ENCODE assay signal across 15 cellular contexts in genomic region chr20:47380481-47380880, GRCh38. TPM values are rescaled to one million over a fixed set of nuclear protein-coding genes. Genes with fewer than 3 reads are reported as not detected.
DNase-seq lines count a peak whose midpoint lies in the region; ATAC-seq and TF ChIP-seq lines count a peak whose summit lies in the region.
"Had no signal": no experiment of that assay in that cellular context is flagged by ENCODE, and none has a peak within 500 bp of the region (broad histone marks: within the 10 kb centered on the region; RNA-seq: fewer than 3 reads in every experiment).

No MANE protein-coding gene starts in this region.

- H3K4me3 ChIP-seq in RWPE2 (ENCODE audit: severe bottlenecking) (no peak overlapping the region), choroid plexus epithelial cell (ENCODE audit: low read depth, low read length) (no peak overlapping the region), psoas muscle (no peak overlapping the region)

- H3K4me3 Mint-ChIP-seq in activated T-cell treated with anti-CD3 and anti-CD28 coated beads, Interleukin-2, amount 50 U/mL, for 72 hours: no peak overlapping the region
- no peak overlapping the region for H3K4me3 Mint-ChIP-seq in activated T-cell treated with anti-CD3 and anti-CD28 coated beads, Interleukin-2, amount 50 U/mL, for 4 hours
- H3K4me3 Mint-ChIP-seq in stimulated activated naive CD8-positive, alpha-beta T cell treated with anti-CD3 and anti-CD28 coated beads, Interleukin-15, Interleukin-2, amounts not matched to agents 100 ng/mL and 50 ng/mL, for 24 hours: no peak overlapping the region
- H3K4me3 Mint-ChIP-seq: mesothelial cell of epicardium had no signal

- H3K27ac Mint-ChIP-seq in activated T-cell treated with anti-CD3 and anti-CD28 coated beads, Interleukin-2, amount 50 U/mL, for 72 hours: no peak overlapping the region
- peak overlapping the region; percentile 74 for H3K27ac Mint-ChIP-seq in stimulated activated naive CD8-positive, alpha-beta T cell treated with anti-CD3 and anti-CD28 coated beads, Interleukin-15, Interleukin-2, amounts not matched to agents 100 ng/mL and 50 ng/mL, for 24 hours

- DNase-seq in activated T-cell treated with anti-CD3 and anti-CD28 coated beads, Interleukin-2, amount 50 U/mL, for 72 hours: no peak
- DNase-seq in activated T-cell treated with anti-CD3 and anti-CD28 coated beads, Interleukin-2, amount 50 U/mL, for 4 hours: no peak
- DNase-seq in RWPE2 (ENCODE audit: low spot score) (no peak), choroid plexus epithelial cell (ENCODE audit: low read depth) (peak; percentile 65), psoas muscle (no peak)
- DNase-seq: activated CD8-positive, alpha-beta memory T cell treated with anti-CD3 and anti-CD28 coated beads for 24 hours; GDM1; GOT3; kidney; NCI-H526 treated with DMSO at 0.1 percent for 48 hours; OCI-M1 had no signal

- H3K27ac ChIP-seq in RWPE2 (ENCODE audit: poor library complexity, severe bottlenecking): peak overlapping the region; percentile 4
- no peak overlapping the region for H3K27ac ChIP-seq in psoas muscle

- intact Hi-C loops in psoas muscle (cut with DNase I): loop anchor here (5.0 to 10.0 kb wide), 3 partner anchors 178 to 244 kb away; no protein-coding TSS in a partner anchor

- H3K4me1 ChIP-seq in RWPE2 (ENCODE audit: insufficient read depth, poor library complexity, severe bottlenecking) (peaks cover 19% of the 10 kb centered on the region), psoas muscle (peaks cover 13% of the 10 kb centered on the region)

- 86 to 91% (median 89%) methylated on average over 4 of the region's 4 CpGs for WGBS in psoas muscle, 3 donors

- H3K27me3 Mint-ChIP-seq in activated T-cell treated with anti-CD3 and anti-CD28 coated beads, Interleukin-2, amount 50 U/mL, for 72 hours (ENCODE audit: low read depth): no peaks in the 10 kb centered on the region
- peaks cover 2% of the 10 kb centered on the region for H3K27me3 Mint-ChIP-seq in activated T-cell treated with anti-CD3 and anti-CD28 coated beads, Interleukin-2, amount 50 U/mL, for 4 hours (ENCODE audit: low read depth)
- H3K27me3 Mint-ChIP-seq in stimulated activated naive CD8-positive, alpha-beta T cell treated with anti-CD3 and anti-CD28 coated beads, Interleukin-15, Interleukin-2, amounts not matched to agents 100 ng/mL and 50 ng/mL, for 24 hours: no peaks in the 10 kb centered on the region

- peaks cover 32% of the 10 kb centered on the region for H3K4me1 Mint-ChIP-seq in activated T-cell treated with anti-CD3 and anti-CD28 coated beads, Interleukin-2, amount 50 U/mL, for 72 hours (ENCODE audit: low read depth)
- peaks cover 13% of the 10 kb centered on the region for H3K4me1 Mint-ChIP-seq in activated T-cell treated with anti-CD3 and anti-CD28 coated beads, Interleukin-2, amount 50 U/mL, for 4 hours (ENCODE audit: low read depth)
- peaks cover 36% of the 10 kb centered on the region for H3K4me1 Mint-ChIP-seq in stimulated activated naive CD8-positive, alpha-beta T cell treated with anti-CD3 and anti-CD28 coated beads, Interleukin-15, Interleukin-2, amounts not matched to agents 100 ng/mL and 50 ng/mL, for 24 hours (ENCODE audit: low read depth)

- H3K36me3 ChIP-seq in RWPE2 (ENCODE audit: low read depth): no peaks in the 10 kb centered on the region
- no peaks in the 10 kb centered on the region for H3K36me3 ChIP-seq in psoas muscle (ENCODE audit: insufficient read depth in 1 of 2, low read depth in 1 of 2)

- H3K36me3 Mint-ChIP-seq in activated T-cell treated with anti-CD3 and anti-CD28 coated beads, Interleukin-2, amount 50 U/mL, for 72 hours (ENCODE audit: insufficient read depth in 2 of 2): no peaks in the 10 kb centered on the region
- H3K36me3 Mint-ChIP-seq in activated T-cell treated with anti-CD3 and anti-CD28 coated beads, Interleukin-2, amount 50 U/mL, for 4 hours (ENCODE audit: insufficient read depth): no peaks in the 10 kb centered on the region
- no peaks in the 10 kb centered on the region for H3K36me3 Mint-ChIP-seq in stimulated activated naive CD8-positive, alpha-beta T cell treated with anti-CD3 and anti-CD28 coated beads, Interleukin-15, Interleukin-2, amounts not matched to agents 100 ng/mL and 50 ng/mL, for 24 hours (ENCODE audit: low read depth)
- H3K36me3 Mint-ChIP-seq: mesothelial cell of epicardium had no signal

- ATAC-seq in activated T-cell treated with anti-CD3 and anti-CD28 coated beads, Interleukin-2, amount 50 U/mL, for 72 hours (replicated peaks in 1 of 2): peak; percentile 62 to 66
- ATAC-seq in activated T-cell treated with anti-CD3 and anti-CD28 coated beads, Interleukin-2, amount 50 U/mL, for 4 hours: no peak
- ATAC-seq in RWPE2 (ENCODE audit: low read depth) (no peak), GM18909 (IDR thresholded peaks at IDR 0.05; ENCODE audit: poor library complexity, unreplicated experiment) (no peak), psoas muscle (no peak), HG02763 (IDR thresholded peaks at IDR 0.05; ENCODE audit: unreplicated experiment) (no peak)

- TF ChIP-seq CTCF in RWPE2 (IDR thresholded peaks at IDR 0.05; ENCODE audit: poor library complexity, severe bottlenecking) (no peak), choroid plexus epithelial cell (conservative IDR thresholded peaks at IDR 0.05; ENCODE audit: low read depth, low read length) (no peak), psoas muscle (IDR thresholded peaks at IDR 0.05) (no peak)

- H3K9me3 ChIP-seq in RWPE2 (ENCODE audit: severe bottlenecking) (no peaks in the 10 kb centered on the region), psoas muscle (no peaks in the 10 kb centered on the region)

- H3K27me3 ChIP-seq in RWPE2 (ENCODE audit: insufficient read depth, poor library complexity, severe bottlenecking) (no peaks in the 10 kb centered on the region), psoas muscle (ENCODE audit: insufficient read depth in 3 of 3, low read length in 2 of 3) (no peaks in the 10 kb centered on the region)

- no peaks in the 10 kb centered on the region for H3K9me3 Mint-ChIP-seq in activated T-cell treated with anti-CD3 and anti-CD28 coated beads, Interleukin-2, amount 50 U/mL, for 72 hours
- H3K9me3 Mint-ChIP-seq in activated T-cell treated with anti-CD3 and anti-CD28 coated beads, Interleukin-2, amount 50 U/mL, for 4 hours: no peaks in the 10 kb centered on the region
- H3K9me3 Mint-ChIP-seq in stimulated activated naive CD8-positive, alpha-beta T cell treated with anti-CD3 and anti-CD28 coated beads, Interleukin-15, Interleukin-2, amounts not matched to agents 100 ng/mL and 50 ng/mL, for 24 hours: no peaks in the 10 kb centered on the region
- H3K9me3 Mint-ChIP-seq: mesothelial cell of epicardium had no signal

RNA-seq across cellular contexts. Expression of gene ZMYND8, which starts 24.0 kb away (rescaled TPM):
- total RNA-seq in activated T-cell treated with anti-CD3 and anti-CD28 coated beads, Interleukin-2, amount 50 U/mL, for 72 hours: 10 to 100 TPM; 34.3 to 40.1 TPM
- total RNA-seq in activated T-cell treated with anti-CD3 and anti-CD28 coated beads, Interleukin-2, amount 50 U/mL, for 4 hours: 10 to 100 TPM; 15.6 to 18.7 (median 17.5) TPM
- total RNA-seq in psoas muscle: 10 to 100 TPM; 17.7 to 42.9 (median 22.4) TPM
- polyA plus RNA-seq in psoas muscle: 1 to 10 TPM; 4.7 to 9.5 (median 8.2) TPM

Comparison
In these comparisons a context has a peak if more than half of its experiments do, and no peak if none do; other contexts are left out.
1. ATAC-seq: peak in activated T-cell treated with anti-CD3 and anti-CD28 coated beads, Interleukin-2, amount 50 U/mL, for 72 hours (2 of 2); none in activated T-cell treated with anti-CD3 and anti-CD28 coated beads, Interleukin-2, amount 50 U/mL, for 4 hours (0 of 2), RWPE2 (single experiment), GM18909 (single experiment), psoas muscle (0 of 4) and HG02763 (single experiment).